In the genomic region with DNA sequence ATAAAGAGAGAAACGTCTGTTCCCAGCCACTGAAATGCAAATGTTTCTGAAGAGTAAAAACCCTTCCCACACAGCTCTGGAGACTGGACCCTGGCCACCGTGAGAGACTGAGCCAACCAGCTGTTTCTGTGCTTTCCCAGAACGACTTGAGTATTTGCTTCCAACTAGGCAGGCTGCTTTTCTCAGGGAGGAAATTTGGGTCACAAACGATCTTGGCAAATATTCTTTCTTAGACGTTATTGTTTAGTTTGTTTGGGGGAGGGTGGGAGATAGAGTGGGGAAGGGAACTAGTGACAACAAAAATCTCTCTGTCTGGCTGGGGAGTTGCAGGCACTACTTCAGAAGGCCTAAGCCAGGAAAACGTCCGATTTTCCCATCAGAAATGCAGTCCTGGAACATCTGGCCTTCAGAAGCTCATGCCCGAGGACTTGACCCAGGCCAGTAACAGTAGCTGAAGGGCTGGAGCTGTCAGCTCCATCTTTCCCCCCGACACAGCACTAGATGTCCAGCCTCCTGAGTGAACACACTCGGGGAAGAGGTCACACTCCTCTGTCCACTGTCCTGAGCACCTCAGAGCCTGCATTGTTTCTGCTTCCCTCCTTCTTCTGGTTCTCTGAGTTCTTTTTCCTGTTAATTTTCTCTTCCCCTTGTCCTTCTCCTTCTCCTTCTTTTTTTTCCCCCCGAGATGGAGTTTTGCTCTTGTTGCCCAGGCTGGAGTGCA, we compare ENCODE assay signal across 19 cellular contexts. TPM values are rescaled to one million over a fixed set of nuclear protein-coding genes. Genes with fewer than 3 reads are reported as not detected.
"Had no signal": no experiment of that assay in that cellular context is flagged by ENCODE, and none has a peak within 500 bp of the region (broad histone marks: within the 10 kb centered on the region; RNA-seq: fewer than 3 reads in every experiment).

No MANE protein-coding gene starts in this region.

- DNase-seq: activated CD4-positive, alpha-beta T cell treated with anti-CD3 and anti-CD28 coated beads for 4 hours; activated CD8-positive, alpha-beta memory T cell treated with anti-CD3 and anti-CD28 coated beads, Interleukin-2, amount 50 U/mL, for 48 hours; activated CD8-positive, alpha-beta T cell treated with anti-CD3 and anti-CD28 coated beads for 36 hours; activated naive CD4-positive, alpha-beta T cell; central memory CD4-positive, alpha-beta T cell; effector memory CD4-positive, alpha-beta T cell; immature natural killer cell; left cardiac atrium; mammary epithelial cell; sigmoid colon; SJCRH30; stimulated activated CD4-positive, alpha-beta T cell treated with anti-CD3 and anti-CD28 coated beads, Interleukin-2, amount 100 ng/mL, for 24 hours; stimulated activated naive CD4-positive, alpha-beta T cell; T-cell; T1000; upper lobe of right lung had no signal

- H3K27ac ChIP-seq: neural progenitor cell, sigmoid colon, SJCRH30, suprapubic skin, upper lobe of right lung had no signal

- H3K27ac Mint-ChIP-seq: activated CD8-positive, alpha-beta T cell treated with anti-CD3 and anti-CD28 coated beads for 36 hours; immature natural killer cell; neural progenitor cell; T-cell had no signal

- H3K4me3 Mint-ChIP-seq: activated CD8-positive, alpha-beta T cell treated with anti-CD3 and anti-CD28 coated beads for 36 hours; immature natural killer cell; neural progenitor cell; T-cell had no signal

- H3K9me3 Mint-ChIP-seq: activated CD8-positive, alpha-beta T cell treated with anti-CD3 and anti-CD28 coated beads for 36 hours; neural progenitor cell had no signal

- ATAC-seq: activated CD8-positive, alpha-beta T cell treated with anti-CD3 and anti-CD28 coated beads for 36 hours; T-cell; upper lobe of right lung had no signal

- H3K4me1 Mint-ChIP-seq: T-cell had no signal

- H3K36me3 Mint-ChIP-seq: immature natural killer cell, neural progenitor cell, T-cell had no signal

RNA-seq across cellular contexts. Expression of a gene that starts 4.0 kb away (rescaled TPM):
- total RNA-seq: glomerular endothelial cell, SJCRH30 had no signal
